ENCODE assay signal across 36 cellular contexts in the genomic region with DNA sequence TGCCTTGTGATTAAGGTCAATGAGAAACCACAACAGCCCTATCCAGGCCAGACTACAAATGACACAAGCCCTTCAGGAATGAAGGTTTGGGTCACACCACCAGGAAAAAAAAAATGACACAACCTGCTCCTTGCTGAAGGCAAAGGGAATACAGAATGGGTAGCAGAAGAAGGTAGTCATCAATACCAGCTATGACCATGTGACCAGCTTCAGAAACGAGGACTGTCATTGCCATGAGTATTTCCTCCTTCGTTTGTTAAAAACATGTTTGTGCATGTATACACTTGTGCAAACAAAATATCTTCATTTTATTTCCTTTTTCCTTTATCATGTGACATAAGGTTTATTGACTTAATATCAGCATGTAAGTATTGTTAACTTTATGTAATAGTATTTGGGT.
"Had no signal": no experiment of that assay in that cellular context is flagged by ENCODE, and none has a peak within 500 bp of the region (broad histone marks: within the 10 kb centered on the region; RNA-seq: fewer than 3 reads in every experiment).

No MANE protein-coding gene starts in this region.

- ATAC-seq: activated CD8-positive, alpha-beta T cell treated with anti-CD3 and anti-CD28 coated beads for 36 hours; activated naive CD4-positive, alpha-beta T cell treated with anti-CD3 and anti-CD28 coated beads, Interleukin-2, amount 50 U/mL, for 72 hours; activated T-cell treated with anti-CD3 and anti-CD28 coated beads, Interleukin-2, amount 50 U/mL, for 4 hours; activated T-cell treated with anti-CD3 and anti-CD28 coated beads, Interleukin-2, amount 50 U/mL, for 72 hours; activated T-helper 17 cell treated with anti-CD3 and anti-CD28 coated beads, Interleukin-2, amount 50 U/mL, for 72 hours; body of pancreas; T-cell; T-helper 17 cell had no signal

- FAIRE-seq: astrocyte, TTC549 had no signal

- DNase-seq: activated B cell treated with CpG ODN at 0.5 μM for 24 hours; activated CD4-positive, alpha-beta memory T cell treated with anti-CD3 and anti-CD28 coated beads for 36 hours; activated CD4-positive, alpha-beta T cell treated with anti-CD3 and anti-CD28 coated beads for 4 hours; activated CD4-positive, alpha-beta T cell treated with anti-CD3 and anti-CD28 coated beads, Interleukin-2, amount 10 ng/mL, durations not matched to agents 24 days and 14 days; activated CD4-positive, alpha-beta T cell treated with anti-CD3 and anti-CD28 coated beads, Interleukin-2, amount 50 U/mL, for 1 hour; activated CD4-positive, alpha-beta T cell treated with anti-CD3 and anti-CD28 coated beads, Interleukin-2, amount 50 U/mL, for 4 hours; activated CD4-positive, CD25-positive, alpha-beta regulatory T cell treated with anti-CD3 and anti-CD28 coated beads, Interleukin-2, amount 50 U/mL, for 72 hours; activated CD8-positive, alpha-beta memory T cell treated with anti-CD3 and anti-CD28 coated beads, Interleukin-2, amount 50 U/mL, for 4 hours; activated CD8-positive, alpha-beta T cell treated with anti-CD3 and anti-CD28 coated beads for 36 hours; activated effector memory CD4-positive, alpha-beta T cell treated with anti-CD3 and anti-CD28 coated beads, Interleukin-2, amount 50 U/mL, for 16 hours; activated gamma-delta T cell treated with Interleukin-2 at 50 U/mL for 16 hours; activated naive CD4-positive, alpha-beta T cell; activated naive CD4-positive, alpha-beta T cell treated with anti-CD3 and anti-CD28 coated beads for 36 hours; activated naive CD4-positive, alpha-beta T cell treated with anti-CD3 and anti-CD28 coated beads, Interleukin-2, amount 50 U/mL, for 16 hours; activated naive CD8-positive, alpha-beta T cell treated with anti-CD3 and anti-CD28 coated beads for 36 hours; activated T-cell treated with anti-CD3 and anti-CD28 coated beads for 4 hours; activated T-cell treated with anti-CD3 and anti-CD28 coated beads, Interleukin-2, amount 50 U/mL, for 1 hour; activated T-cell treated with anti-CD3 and anti-CD28 coated beads, Interleukin-2, amount 50 U/mL, for 4 hours; activated T-cell treated with anti-CD3 and anti-CD28 coated beads, Interleukin-2, amount 50 U/mL, for 72 hours; adrenal gland; amniotic stem cell; aorta; body of pancreas; brain microvascular endothelial cell; caudate nucleus; cerebellar nuclear complex; T-cell; T-helper 17 cell; T-helper 9 cell had no signal

- H3K4me1 ChIP-seq: adrenal gland, body of pancreas, breast epithelium had no signal

- H3K27me3 ChIP-seq: adrenal gland, body of pancreas, brain microvascular endothelial cell, breast epithelium, cardiac muscle cell had no signal

- H3K4me3 ChIP-seq: adrenal gland, body of pancreas, breast epithelium, cardiac muscle cell had no signal

- H3K36me3 ChIP-seq: adrenal gland, brain microvascular endothelial cell, breast epithelium, cardiac muscle cell had no signal

- H3K9me3 ChIP-seq: adrenal gland, body of pancreas, breast epithelium had no signal

- H3K27ac ChIP-seq: adrenal gland, body of pancreas, brain microvascular endothelial cell, breast epithelium, cardiac muscle cell, VCaP had no signal
